In genomic region chr2:240620859-240621258, GRCh38 we compare ENCODE assay signal across 14 cellular contexts. TPM values are rescaled to one million over a fixed set of nuclear protein-coding genes. Genes with fewer than 3 reads are reported as not detected.
DNase-seq lines count a peak whose midpoint lies in the region; ATAC-seq and TF ChIP-seq lines count a peak whose summit lies in the region.
"Had no signal": no experiment of that assay in that cellular context is flagged by ENCODE, and none has a peak within 500 bp of the region (broad histone marks: within the 10 kb centered on the region; RNA-seq: fewer than 3 reads in every experiment).

No MANE protein-coding gene starts in this region.

- H2BK15ac ChIP-seq in mesendoderm (replicated peaks; ENCODE audit: low read depth), result no peak overlapping the region

- H3K79me1 ChIP-seq in mesendoderm (ENCODE audit: low read length), result no peaks in the 10 kb centered on the region

- H3K27ac ChIP-seq in PC-3 (ENCODE audit: low read length) (no peak overlapping the region), mesendoderm (ENCODE audit: low read depth, low read length) (no peak overlapping the region)
- H3K27ac ChIP-seq: gastroesophageal sphincter, tibial nerve, VCaP had no signal

- H2BK5ac ChIP-seq in mesendoderm (ENCODE audit: low read length), result no peak overlapping the region

- no peaks in the 10 kb centered on the region for H3K36me3 ChIP-seq in H7 (replicated peaks; ENCODE audit: control insufficient read depth, insufficient read depth, low read length)
- no peaks in the 10 kb centered on the region for H3K36me3 ChIP-seq in PC-3 (ENCODE audit: low read depth, low read length)
- no peaks in the 10 kb centered on the region for H3K36me3 ChIP-seq in mesendoderm (ENCODE audit: control insufficient read depth, insufficient read depth, low read length)

- no CpG with 5 or more reads among the region's 7 CpGs for WGBS in mesendoderm (ENCODE audit: extremely low coverage, insufficient coverage, low lambda C conversion rate)

- H2AK5ac ChIP-seq in mesendoderm (ENCODE audit: low read length), result no peak overlapping the region

- intact Hi-C loops in activated CD4-positive, alpha-beta T cell treated with anti-CD3 and anti-CD28 coated beads for 36 hours (cut with DNase I, micrococcal nuclease), result loop anchor here (1.0 to 5.0 kb wide), 6 partner anchors 35 to 1001 kb away; partner anchors contain the start of genes CAPN10 (in 1 of the 2) and RNPEPL1 (in 1 of the 2)
- intact Hi-C loops in activated T-helper 1 cell treated with anti-CD3 and anti-CD28 coated beads, Interleukin-12 subunit alpha, Interleukin-12 subunit beta, Interleukin-2, Interleukin-4 antibody, amounts not matched to agents 30 ng/mL and 10 ng/mL and 1 ng/mL, durations not matched to agents 14 hours and 24 hours and 36 hours (cut with micrococcal nuclease), result loop anchor here (1.0 to 5.0 kb wide), 5 partner anchors 35 to 109 kb away; partner anchors contain the start of gene CAPN10
- intact Hi-C loops in PC-3 (cut with micrococcal nuclease), result no loop called here

- no peaks in the 10 kb centered on the region for H3K27me3 ChIP-seq in H7 (ENCODE audit: control insufficient read depth, insufficient read depth, low read length)
- no peaks in the 10 kb centered on the region for H3K27me3 ChIP-seq in PC-3 (ENCODE audit: low read length)
- H3K27me3 ChIP-seq in mesendoderm (ENCODE audit: insufficient read depth, low read length, poor library complexity), result no peaks in the 10 kb centered on the region
- H3K27me3 ChIP-seq: tibial nerve had no signal

- POLR2A ChIA-PET in activated CD4-positive, alpha-beta T cell treated with anti-CD3 and anti-CD28 coated beads for 36 hours (lab: Charles Lee), result interaction anchor here (0.7 to 1.0 kb wide), 2 partner anchors 8 to 56 kb away, joined by 3 read pairs; no protein-coding TSS in a partner anchor
- POLR2A ChIA-PET in PC-3 (lab: Charles Lee; ENCODE audit: unreplicated experiment), result no interaction called here

- no peak overlapping the region for H3K4ac ChIP-seq in mesendoderm (ENCODE audit: low read depth, low read length)

- H2BK120ac ChIP-seq in mesendoderm (ENCODE audit: low read depth, low read length), result no peak overlapping the region

- H3K4me3 ChIP-seq in H7 (ENCODE audit: insufficient read depth, low read depth, low read length) (no peak overlapping the region), PC-3 (ENCODE audit: low read length) (no peak overlapping the region), mesendoderm (ENCODE audit: low read length) (no peak overlapping the region)
- H3K4me3 ChIP-seq: gastroesophageal sphincter, tibial nerve had no signal

- H3K4me1 Mint-ChIP-seq in activated CD4-positive, alpha-beta T cell treated with anti-CD3 and anti-CD28 coated beads for 36 hours, result peaks cover 45% of the 10 kb centered on the region
- peaks cover 54% of the 10 kb centered on the region for H3K4me1 Mint-ChIP-seq in activated T-helper 1 cell treated with anti-CD3 and anti-CD28 coated beads, Interleukin-12 subunit alpha, Interleukin-12 subunit beta, Interleukin-2, Interleukin-4 antibody, amounts not matched to agents 30 ng/mL and 10 ng/mL and 1 ng/mL, durations not matched to agents 14 hours and 24 hours and 36 hours (ENCODE audit: low read depth)
- peaks cover 49 to 63% of the 10 kb centered on the region in 2 donors for H3K4me1 Mint-ChIP-seq in natural killer cell treated with Interleukin-12 subunit alpha and Interleukin-12 subunit beta and Interleukin-15 and Interleukin-18, amount 100 ng/mL, for 72 hours (ENCODE audit: low read depth in 2 of 2)

- no peak overlapping the region for H3K4me3 Mint-ChIP-seq in activated CD4-positive, alpha-beta T cell treated with anti-CD3 and anti-CD28 coated beads for 36 hours
- H3K4me3 Mint-ChIP-seq in activated T-helper 1 cell treated with anti-CD3 and anti-CD28 coated beads, Interleukin-12 subunit alpha, Interleukin-12 subunit beta, Interleukin-2, Interleukin-4 antibody, amounts not matched to agents 30 ng/mL and 10 ng/mL and 1 ng/mL, durations not matched to agents 14 hours and 24 hours and 36 hours, result peak overlapping the region; percentile 22
- H3K4me3 Mint-ChIP-seq in natural killer cell treated with Interleukin-12 subunit alpha and Interleukin-12 subunit beta and Interleukin-15 and Interleukin-18, amount 100 ng/mL, for 72 hours, result peak overlapping the region; percentile 80

- H3K18ac ChIP-seq in mesendoderm (ENCODE audit: low read length), result no peak overlapping the region

- H3K27me3 Mint-ChIP-seq in activated CD4-positive, alpha-beta T cell treated with anti-CD3 and anti-CD28 coated beads for 36 hours, result no peaks in the 10 kb centered on the region
- H3K27me3 Mint-ChIP-seq in activated T-helper 1 cell treated with anti-CD3 and anti-CD28 coated beads, Interleukin-12 subunit alpha, Interleukin-12 subunit beta, Interleukin-2, Interleukin-4 antibody, amounts not matched to agents 30 ng/mL and 10 ng/mL and 1 ng/mL, durations not matched to agents 14 hours and 24 hours and 36 hours (ENCODE audit: insufficient read depth), result no peaks in the 10 kb centered on the region
- no peaks in the 10 kb centered on the region for H3K27me3 Mint-ChIP-seq in natural killer cell treated with Interleukin-12 subunit alpha and Interleukin-12 subunit beta and Interleukin-15 and Interleukin-18, amount 100 ng/mL, for 72 hours
- H3K27me3 Mint-ChIP-seq: progenitor cell of endocrine pancreas had no signal

- H4K5ac ChIP-seq in mesendoderm (ENCODE audit: low read length), result no peak overlapping the region

- no peaks in the 10 kb centered on the region for H3K9me3 ChIP-seq in PC-3 (ENCODE audit: low read length)
- H3K9me3 ChIP-seq: gastroesophageal sphincter, tibial nerve had no signal

- H3K4me1 ChIP-seq in PC-3 (ENCODE audit: insufficient read depth, low read length) (no peaks in the 10 kb centered on the region), mesendoderm (ENCODE audit: control insufficient read depth, low read depth, low read length) (no peaks in the 10 kb centered on the region)

- TF ChIP-seq CTCF in PC-3 (conservative IDR thresholded peaks at IDR 0.05; ENCODE audit: low read depth, low read length), result no peak

- no peaks in the 10 kb centered on the region for H3F3A ChIP-seq in PC-3 (ENCODE audit: low read length, unreplicated experiment)

- peaks cover 12% of the 10 kb centered on the region for H3K36me3 Mint-ChIP-seq in activated CD4-positive, alpha-beta T cell treated with anti-CD3 and anti-CD28 coated beads for 36 hours (ENCODE audit: low read depth)
- H3K36me3 Mint-ChIP-seq in activated T-helper 1 cell treated with anti-CD3 and anti-CD28 coated beads, Interleukin-12 subunit alpha, Interleukin-12 subunit beta, Interleukin-2, Interleukin-4 antibody, amounts not matched to agents 30 ng/mL and 10 ng/mL and 1 ng/mL, durations not matched to agents 14 hours and 24 hours and 36 hours (ENCODE audit: low read depth), result peaks cover 29% of the 10 kb centered on the region
- H3K36me3 Mint-ChIP-seq in natural killer cell treated with Interleukin-12 subunit alpha and Interleukin-12 subunit beta and Interleukin-15 and Interleukin-18, amount 100 ng/mL, for 72 hours, result no peaks in the 10 kb centered on the region

- no peaks in the 10 kb centered on the region for H3K79me2 ChIP-seq in PC-3 (ENCODE audit: low read length)
- no peaks in the 10 kb centered on the region for H3K79me2 ChIP-seq in mesendoderm (ENCODE audit: control insufficient read depth, insufficient read depth, low read length)

- peak overlapping the region; percentile 58 for H3K27ac Mint-ChIP-seq in activated CD4-positive, alpha-beta T cell treated with anti-CD3 and anti-CD28 coated beads for 36 hours
- peak overlapping the region; percentile 68 for H3K27ac Mint-ChIP-seq in activated T-helper 1 cell treated with anti-CD3 and anti-CD28 coated beads, Interleukin-12 subunit alpha, Interleukin-12 subunit beta, Interleukin-2, Interleukin-4 antibody, amounts not matched to agents 30 ng/mL and 10 ng/mL and 1 ng/mL, durations not matched to agents 14 hours and 24 hours and 36 hours
- H3K27ac Mint-ChIP-seq in natural killer cell treated with Interleukin-12 subunit alpha and Interleukin-12 subunit beta and Interleukin-15 and Interleukin-18, amount 100 ng/mL, for 72 hours, result peak overlapping the region; percentile 95 to 99
- H3K27ac Mint-ChIP-seq: progenitor cell of endocrine pancreas had no signal

- DNase-seq in activated CD4-positive, alpha-beta T cell treated with anti-CD3 and anti-CD28 coated beads for 36 hours, result peak; percentile 10
- no peak for DNase-seq in activated CD4-positive, alpha-beta T cell treated with anti-CD3 and anti-CD28 coated beads, Interleukin-2, amount 50 U/mL, for 48 hours
- DNase-seq in H7, result peak; percentile 40
- DNase-seq in activated T-helper 1 cell treated with anti-CD3 and anti-CD28 coated beads, Interleukin-12 subunit alpha, Interleukin-12 subunit beta, Interleukin-2, Interleukin-4 antibody, amounts not matched to agents 30 ng/mL and 10 ng/mL and 1 ng/mL, durations not matched to agents 14 hours and 24 hours and 36 hours (ENCODE audit: low spot score), result no peak
- DNase-seq in natural killer cell treated with Interleukin-12 subunit alpha and Interleukin-12 subunit beta and Interleukin-15 and Interleukin-18, amount 100 ng/mL, for 72 hours (ENCODE audit: low spot score), result peak; percentile 61
- DNase-seq in PC-3, result no peak
- no peak for DNase-seq in mesendoderm
- DNase-seq: NCI-H1092 treated with DMSO at 0.1 percent for 48 hours, NCI-H510A had no signal

- H4K20me1 ChIP-seq in PC-3 (ENCODE audit: low read length), result no peaks in the 10 kb centered on the region

- no peaks in the 10 kb centered on the region for H3K9me2 ChIP-seq in PC-3 (replicated peaks; ENCODE audit: low read length)

- ATAC-seq in activated CD4-positive, alpha-beta T cell treated with anti-CD3 and anti-CD28 coated beads for 36 hours, result no peak
- no peak for ATAC-seq in natural killer cell treated with Interleukin-12 subunit alpha and Interleukin-12 subunit beta and Interleukin-15 and Interleukin-18, amount 100 ng/mL, for 72 hours
- ATAC-seq in PC-3 (no peak), GM18511 (IDR thresholded peaks at IDR 0.05; ENCODE audit: unreplicated experiment) (no peak)
- ATAC-seq: gastroesophageal sphincter had no signal

- H3K4me2 ChIP-seq in PC-3 (ENCODE audit: low read length), result no peak overlapping the region
- no peak overlapping the region for H3K4me2 ChIP-seq in mesendoderm (ENCODE audit: low read length)

- peaks cover 1% of the 10 kb centered on the region for H3K9me3 Mint-ChIP-seq in activated CD4-positive, alpha-beta T cell treated with anti-CD3 and anti-CD28 coated beads for 36 hours (ENCODE audit: low read depth)
- peaks cover 12% of the 10 kb centered on the region for H3K9me3 Mint-ChIP-seq in activated T-helper 1 cell treated with anti-CD3 and anti-CD28 coated beads, Interleukin-12 subunit alpha, Interleukin-12 subunit beta, Interleukin-2, Interleukin-4 antibody, amounts not matched to agents 30 ng/mL and 10 ng/mL and 1 ng/mL, durations not matched to agents 14 hours and 24 hours and 36 hours
- H3K9me3 Mint-ChIP-seq in natural killer cell treated with Interleukin-12 subunit alpha and Interleukin-12 subunit beta and Interleukin-15 and Interleukin-18, amount 100 ng/mL, for 72 hours, result peaks cover 3% of the 10 kb centered on the region

- no peak overlapping the region for H3K56ac ChIP-seq in mesendoderm (ENCODE audit: low read length)

- CTCF ChIA-PET in activated CD4-positive, alpha-beta T cell treated with anti-CD3 and anti-CD28 coated beads for 36 hours (lab: Charles Lee), result interaction anchor here (0.6 kb wide), 1 partner anchor 34 kb away, joined by 3 read pairs; the partner anchor contains the start of gene CAPN10
- CTCF ChIA-PET in PC-3 (lab: Charles Lee), result no interaction called here

- no peak overlapping the region for H2AFZ ChIP-seq in PC-3 (ENCODE audit: low read length)

- H3K23ac ChIP-seq in mesendoderm (ENCODE audit: low read length), result no peak overlapping the region

- H4K8ac ChIP-seq in mesendoderm (ENCODE audit: low read depth, low read length), result no peak overlapping the region

- BruUV-seq in PC-3 (replicated peaks; lab: Mats Ljungman, UMichigan), result no TSS peak

- H3K9ac ChIP-seq in PC-3 (ENCODE audit: low read length) (no peak overlapping the region), mesendoderm (ENCODE audit: low read length) (no peak overlapping the region)

RNA-seq across cellular contexts. Expression of gene GPR35, which starts 4.4 kb away (rescaled TPM):
- 1 to 10 TPM; 3.6 to 4.1 TPM for total RNA-seq in activated CD4-positive, alpha-beta T cell treated with anti-CD3 and anti-CD28 coated beads for 36 hours
- 0.07 TPM in 1 of 2 replicates, not detected in the other for total RNA-seq in H7 (2014; rRNA removed; shearing (Covaris generic))
- 7.6 and 8.2 TPM in 2 replicates for total RNA-seq in activated T-helper 1 cell treated with anti-CD3 and anti-CD28 coated beads, Interleukin-12 subunit alpha, Interleukin-12 subunit beta, Interleukin-2, Interleukin-4 antibody, amounts not matched to agents 30 ng/mL and 10 ng/mL and 1 ng/mL, durations not matched to agents 14 hours and 24 hours and 36 hours
- 1 to 10 TPM; 5.9 to 7.6 TPM for total RNA-seq in natural killer cell treated with Interleukin-12 subunit alpha and Interleukin-12 subunit beta and Interleukin-15 and Interleukin-18, amount 100 ng/mL, for 72 hours
- 2.4 and 5.2 TPM in 2 replicates for total RNA-seq in PC-3 (2014; rRNA removed)
- polyA plus RNA-seq in mesendoderm (2013, experiment 1 of 2), result 0.10 TPM
- 0.13 TPM for polyA plus RNA-seq in mesendoderm (2013, experiment 2 of 2)

RNA-seq across cellular contexts. Expression of gene CAPN10, which starts 34.3 kb away (rescaled TPM):
- 10 to 100 TPM; 22.1 to 30.2 TPM for total RNA-seq in activated CD4-positive, alpha-beta T cell treated with anti-CD3 and anti-CD28 coated beads for 36 hours
- total RNA-seq in H7 (2014; rRNA removed; shearing (Covaris generic)), result 66.5 and 69.0 TPM in 2 replicates
- total RNA-seq in activated T-helper 1 cell treated with anti-CD3 and anti-CD28 coated beads, Interleukin-12 subunit alpha, Interleukin-12 subunit beta, Interleukin-2, Interleukin-4 antibody, amounts not matched to agents 30 ng/mL and 10 ng/mL and 1 ng/mL, durations not matched to agents 14 hours and 24 hours and 36 hours, result 49.8 and 55.4 TPM in 2 replicates
- total RNA-seq in natural killer cell treated with Interleukin-12 subunit alpha and Interleukin-12 subunit beta and Interleukin-15 and Interleukin-18, amount 100 ng/mL, for 72 hours, result 10 to 100 TPM; 50.4 to 73.9 TPM
- total RNA-seq in PC-3 (2014; rRNA removed), result 32.2 and 40.1 TPM in 2 replicates
- polyA plus RNA-seq in mesendoderm (2013, experiment 1 of 2), result 11.8 TPM
- polyA plus RNA-seq in mesendoderm (2013, experiment 2 of 2), result 11.6 TPM

RNA-seq across cellular contexts. Expression of gene RNPEPL1, which starts 52.6 kb away (rescaled TPM):
- total RNA-seq in activated CD4-positive, alpha-beta T cell treated with anti-CD3 and anti-CD28 coated beads for 36 hours, result 10 to 100 TPM; 35.7 to 43.8 TPM
- total RNA-seq in H7 (2014; rRNA removed; shearing (Covaris generic)), result 10.3 and 15.2 TPM in 2 replicates
- 61.8 and 62.8 TPM in 2 replicates for total RNA-seq in activated T-helper 1 cell treated with anti-CD3 and anti-CD28 coated beads, Interleukin-12 subunit alpha, Interleukin-12 subunit beta, Interleukin-2, Interleukin-4 antibody, amounts not matched to agents 30 ng/mL and 10 ng/mL and 1 ng/mL, durations not matched to agents 14 hours and 24 hours and 36 hours
- total RNA-seq in natural killer cell treated with Interleukin-12 subunit alpha and Interleukin-12 subunit beta and Interleukin-15 and Interleukin-18, amount 100 ng/mL, for 72 hours, result 10 to 100 TPM; 60.9 to 67.6 TPM
- total RNA-seq in PC-3 (2014; rRNA removed), result 25.8 and 44.5 TPM in 2 replicates
- 5.8 TPM for polyA plus RNA-seq in mesendoderm (2013, experiment 1 of 2)
- polyA plus RNA-seq in mesendoderm (2013, experiment 2 of 2), result 5.3 TPM

Comparison
In these comparisons a context has a peak if more than half of its experiments do, and no peak if none do; other contexts are left out.
1. DNase-seq: peak in activated CD4-positive, alpha-beta T cell treated with anti-CD3 and anti-CD28 coated beads for 36 hours (single experiment), H7 (single experiment) and natural killer cell treated with Interleukin-12 subunit alpha and Interleukin-12 subunit beta and Interleukin-15 and Interleukin-18, amount 100 ng/mL, for 72 hours (single experiment); none in activated CD4-positive, alpha-beta T cell treated with anti-CD3 and anti-CD28 coated beads, Interleukin-2, amount 50 U/mL, for 48 hours (0 of 2), activated T-helper 1 cell treated with anti-CD3 and anti-CD28 coated beads, Interleukin-12 subunit alpha, Interleukin-12 subunit beta, Interleukin-2, Interleukin-4 antibody, amounts not matched to agents 30 ng/mL and 10 ng/mL and 1 ng/mL, durations not matched to agents 14 hours and 24 hours and 36 hours (single experiment), PC-3 (single experiment) and mesendoderm (single experiment).
2. Peak in every context shown above with its lines, with median percentiles within 50 percentile points of each other: H3K27ac Mint-ChIP-seq.